8 cellular contexts compared by ENCODE assay signal in the genomic region with DNA sequence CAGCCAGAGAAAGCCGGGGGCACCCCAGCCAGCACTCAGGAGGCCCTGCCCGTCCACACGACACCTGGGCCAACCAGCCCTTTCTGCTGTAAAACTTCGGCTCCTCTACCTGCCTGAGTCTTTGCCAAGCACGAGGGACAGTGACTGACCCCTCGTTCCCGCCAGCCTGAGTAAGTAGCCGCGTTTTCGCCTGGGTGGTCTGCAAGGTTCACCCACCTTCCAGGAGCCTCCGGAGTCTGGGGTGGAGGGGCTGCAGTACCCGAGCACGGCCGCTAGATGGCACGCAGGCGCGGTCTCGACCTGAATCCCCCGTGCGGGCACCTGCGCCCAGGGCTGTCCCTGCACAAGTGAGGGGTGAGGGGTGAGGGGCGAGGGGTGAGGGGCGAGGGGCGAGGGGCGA.
A peak's percentile ranks its signal among the peaks of the same experiment; 100 is the strongest.
DNase-seq lines count a peak whose midpoint lies in the region; ATAC-seq, FAIRE-seq and TF ChIP-seq lines count a peak whose summit lies in the region.

No MANE protein-coding gene starts in this region.

- no peak overlapping the region for H3K9ac ChIP-seq in keratinocyte (ENCODE audit: control insufficient read depth, extremely low read depth, insufficient read depth, low read length)

- H3K9me3 ChIP-seq in keratinocyte (ENCODE audit: control insufficient read depth, low read depth, low read length) = peaks cover 13% of the 10 kb centered on the region

- H3K4me1 ChIP-seq in keratinocyte (ENCODE audit: control insufficient read depth, extremely low read depth, insufficient read depth, low read length) = no peaks in the 10 kb centered on the region

- H4K20me1 ChIP-seq in keratinocyte (ENCODE audit: control insufficient read depth, extremely low read depth, insufficient read depth, low read length) = no peaks in the 10 kb centered on the region

- no peak overlapping the region for H3K4me2 ChIP-seq in keratinocyte (ENCODE audit: control insufficient read depth, extremely low read depth, insufficient read depth, low read depth, low read length)

- no peak overlapping the region for H3K27ac Mint-ChIP-seq in type B pancreatic cell

- H2AFZ ChIP-seq in keratinocyte (ENCODE audit: control insufficient read depth, low read length) = no peak overlapping the region

- dilution Hi-C loops in keratinocyte (cut with MboI; ENCODE audit: extremely low pct_ligation_motif_present, low sequenced_read_pairs) = no loop called here

- TF ChIP-seq CTCF in C4-2B (conservative IDR thresholded peaks at IDR 0.05) (peak; percentile 86), keratinocyte (optimal IDR thresholded peaks at IDR 0.05 in 1 of 3, IDR thresholded peaks at IDR 0.05 in 1 of 3, conservative IDR thresholded peaks at IDR 0.05 in 1 of 3; ENCODE audit: extremely low read depth in 1 of 3, insufficient read depth in 2 of 3, low read length in 3 of 3) (peak in 2 of 3 experiments; percentile 32 to 34), type B pancreatic cell (conservative IDR thresholded peaks at IDR 0.05) (peak; percentile 80)

- H3K27ac ChIP-seq in C4-2B = no peak overlapping the region
- no peak overlapping the region for H3K27ac ChIP-seq in keratinocyte (ENCODE audit: control insufficient read depth, insufficient read depth, low read length)

- H3K9me3 Mint-ChIP-seq in type B pancreatic cell = peaks cover 7% of the 10 kb centered on the region

- ATAC-seq in HG02981 (IDR thresholded peaks at IDR 0.05; ENCODE audit: unreplicated experiment) = no peak

- no peaks in the 10 kb centered on the region for H3K9me1 ChIP-seq in keratinocyte (ENCODE audit: control insufficient read depth, extremely low read depth, insufficient read depth, low read length)

- no peaks in the 10 kb centered on the region for H3K79me2 ChIP-seq in keratinocyte (ENCODE audit: control insufficient read depth, insufficient read depth, low read length)

- H3K27me3 Mint-ChIP-seq in type B pancreatic cell = no peaks in the 10 kb centered on the region

- DNase-seq in HK-2 (ENCODE audit: unreplicated experiment) = peak; percentile 55
- DNase-seq in activated T-cell treated with anti-CD3 and anti-CD28 coated beads for 4 hours = peak; percentile 25
- no peak for DNase-seq in keratinocyte (ENCODE audit: low read depth, low spot score)
- no peak for DNase-seq in type B pancreatic cell (ENCODE audit: extremely low spot score, unreplicated experiment)
- no peak for DNase-seq in medulla oblongata (ENCODE audit: extremely low spot score)
- DNase-seq in HCEC 1CT = no peak

- H3K4me3 ChIP-seq in keratinocyte (ENCODE audit: control insufficient read depth in 2 of 3, extremely low read depth in 1 of 3, insufficient read depth in 2 of 3, low read depth in 1 of 3, low read length in 3 of 3) = no peak overlapping the region

- FAIRE-seq in keratinocyte (lab: Jason Lieb, UNC) = no peak

- H3K4me1 Mint-ChIP-seq in type B pancreatic cell (ENCODE audit: unreplicated experiment) = peaks cover 9% of the 10 kb centered on the region

- no peaks in the 10 kb centered on the region for H3K36me3 ChIP-seq in keratinocyte (ENCODE audit: control insufficient read depth in 2 of 2, extremely low read depth in 1 of 2, insufficient read depth in 2 of 2, low read length in 2 of 2)

- no peak overlapping the region for H3K4me3 Mint-ChIP-seq in type B pancreatic cell

- no peaks in the 10 kb centered on the region for H3K27me3 ChIP-seq in keratinocyte (ENCODE audit: control insufficient read depth, extremely low read depth, insufficient read depth, low read length)

- H3K36me3 Mint-ChIP-seq in type B pancreatic cell = no peaks in the 10 kb centered on the region

Comparison
In these comparisons a context has a peak if more than half of its experiments do, and no peak if none do; other contexts are left out.
1. CTCF ChIP-seq: peak in every context shown above with its lines; median percentile 86 in C4-2B; 80 in type B pancreatic cell; 33 in keratinocyte.
2. DNase-seq: peak in HK-2 (single experiment) and activated T-cell treated with anti-CD3 and anti-CD28 coated beads for 4 hours (single experiment); none in keratinocyte (single experiment), type B pancreatic cell (single experiment), medulla oblongata (single experiment) and HCEC 1CT (single experiment).